10 cellular contexts compared by ENCODE assay signal in genomic region chr22:32020117-32020516, GRCh38. TPM values are rescaled to one million over a fixed set of nuclear protein-coding genes. Genes with fewer than 3 reads are reported as not detected.
A peak's percentile ranks its signal among the peaks of the same experiment; 100 is the strongest.
DNase-seq lines count a peak whose midpoint lies in the region; ATAC-seq and TF ChIP-seq lines count a peak whose summit lies in the region.
"Had no signal": no experiment of that assay in that cellular context is flagged by ENCODE, and none has a peak within 500 bp of the region (broad histone marks: within the 10 kb centered on the region; RNA-seq: fewer than 3 reads in every experiment).

No MANE protein-coding gene starts in this region.

- H3K9me3 ChIP-seq in suprapubic skin = no peaks in the 10 kb centered on the region

- H3K27me3 Mint-ChIP-seq in activated T-helper 1 cell treated with anti-CD3 and anti-CD28 coated beads, Interleukin-12 subunit alpha, Interleukin-12 subunit beta, Interleukin-2, Interleukin-4 antibody, amounts not matched to agents 30 ng/mL and 10 ng/mL and 1 ng/mL, durations not matched to agents 14 hours and 24 hours and 36 hours (ENCODE audit: insufficient read depth) = peaks cover 6% of the 10 kb centered on the region

- H3K36me3 ChIP-seq in kidney epithelial cell (ENCODE audit: control insufficient read depth, insufficient read depth, low read length) (no peaks in the 10 kb centered on the region), suprapubic skin (no peaks in the 10 kb centered on the region)

- no peaks in the 10 kb centered on the region for H3K36me3 Mint-ChIP-seq in activated T-helper 1 cell treated with anti-CD3 and anti-CD28 coated beads, Interleukin-12 subunit alpha, Interleukin-12 subunit beta, Interleukin-2, Interleukin-4 antibody, amounts not matched to agents 30 ng/mL and 10 ng/mL and 1 ng/mL, durations not matched to agents 14 hours and 24 hours and 36 hours (ENCODE audit: low read depth)

- H3K27ac ChIP-seq in suprapubic skin = no peak overlapping the region

- in situ Hi-C loops in astrocyte of the spinal cord (cut with HindIII; ENCODE audit: low sequenced_read_pairs) = no loop called here

- intact Hi-C loops in activated T-helper 1 cell treated with anti-CD3 and anti-CD28 coated beads, Interleukin-12 subunit alpha, Interleukin-12 subunit beta, Interleukin-2, Interleukin-4 antibody, amounts not matched to agents 30 ng/mL and 10 ng/mL and 1 ng/mL, durations not matched to agents 14 hours and 24 hours and 36 hours (cut with micrococcal nuclease) = no loop called here

- TF ChIP-seq POLR2A in suprapubic skin (IDR thresholded peaks at IDR 0.05) = no peak

- H3K27me3 ChIP-seq in kidney epithelial cell (ENCODE audit: control insufficient read depth, insufficient read depth, low read length) (no peaks in the 10 kb centered on the region), suprapubic skin (no peaks in the 10 kb centered on the region)

- no peak overlapping the region for H3K27ac Mint-ChIP-seq in activated T-helper 1 cell treated with anti-CD3 and anti-CD28 coated beads, Interleukin-12 subunit alpha, Interleukin-12 subunit beta, Interleukin-2, Interleukin-4 antibody, amounts not matched to agents 30 ng/mL and 10 ng/mL and 1 ng/mL, durations not matched to agents 14 hours and 24 hours and 36 hours

- peaks cover 10% of the 10 kb centered on the region for H3K4me1 Mint-ChIP-seq in activated T-helper 1 cell treated with anti-CD3 and anti-CD28 coated beads, Interleukin-12 subunit alpha, Interleukin-12 subunit beta, Interleukin-2, Interleukin-4 antibody, amounts not matched to agents 30 ng/mL and 10 ng/mL and 1 ng/mL, durations not matched to agents 14 hours and 24 hours and 36 hours (ENCODE audit: low read depth)

- H3K4me1 ChIP-seq in suprapubic skin = no peaks in the 10 kb centered on the region

- no peak for ATAC-seq in HG02642 (IDR thresholded peaks at IDR 0.05; ENCODE audit: poor library complexity, unreplicated experiment)
- ATAC-seq: GM12878 had no signal

- DNase-seq in AG08396 (ENCODE audit: low spot score) = peak; percentile 51
- peak; percentile 95 for DNase-seq in LHCN-M2 (ENCODE audit: low read depth)
- peak; percentile 82 for DNase-seq in astrocyte of the spinal cord (ENCODE audit: low read depth, low spot score)
- DNase-seq in kidney epithelial cell (ENCODE audit: low read depth) = peak; percentile 94
- DNase-seq in suprapubic skin (ENCODE audit: low spot score in 2 of 2) = no peak
- no peak for DNase-seq in activated effector memory CD4-positive, alpha-beta T cell treated with anti-CD3 and anti-CD28 coated beads, Interleukin-2, amount 50 U/mL, for 16 hours
- no peak for DNase-seq in activated T-helper 1 cell treated with anti-CD3 and anti-CD28 coated beads, Interleukin-12 subunit alpha, Interleukin-12 subunit beta, Interleukin-2, Interleukin-4 antibody, amounts not matched to agents 30 ng/mL and 10 ng/mL and 1 ng/mL, durations not matched to agents 14 hours and 24 hours and 36 hours (ENCODE audit: low spot score)
- DNase-seq: NCI-H1436 had no signal

- no peak for TF ChIP-seq EP300 in suprapubic skin (IDR thresholded peaks at IDR 0.05)

- peaks cover 9% of the 10 kb centered on the region for H3K9me3 Mint-ChIP-seq in activated T-helper 1 cell treated with anti-CD3 and anti-CD28 coated beads, Interleukin-12 subunit alpha, Interleukin-12 subunit beta, Interleukin-2, Interleukin-4 antibody, amounts not matched to agents 30 ng/mL and 10 ng/mL and 1 ng/mL, durations not matched to agents 14 hours and 24 hours and 36 hours

- H3K4me3 Mint-ChIP-seq in activated T-helper 1 cell treated with anti-CD3 and anti-CD28 coated beads, Interleukin-12 subunit alpha, Interleukin-12 subunit beta, Interleukin-2, Interleukin-4 antibody, amounts not matched to agents 30 ng/mL and 10 ng/mL and 1 ng/mL, durations not matched to agents 14 hours and 24 hours and 36 hours = no peak overlapping the region

- H3K4me3 ChIP-seq in astrocyte of the spinal cord (ENCODE audit: low read depth, low read length) (no peak overlapping the region), kidney epithelial cell (ENCODE audit: low read depth, low read length) (no peak overlapping the region), suprapubic skin (no peak overlapping the region)
- H3K4me3 ChIP-seq: GM12878 had no signal

- TF ChIP-seq CTCF in astrocyte of the spinal cord (IDR thresholded peaks at IDR 0.05; ENCODE audit: low read depth, low read length) (no peak), kidney epithelial cell (IDR thresholded peaks at IDR 0.05; ENCODE audit: insufficient read depth, low read length, poor library complexity, severe bottlenecking) (no peak), suprapubic skin (IDR thresholded peaks at IDR 0.05) (no peak)

RNA-seq across cellular contexts. Expression of gene SLC5A1, which starts 22.9 kb away (rescaled TPM):
- total RNA-seq in LHCN-M2 (2014; rRNA removed) (not detected in 2 replicates), kidney epithelial cell (0.38 and 0.55 TPM in 2 replicates), suprapubic skin (10 to 100 TPM; 11.1 to 31.3 (median 22.3) TPM)
- not detected for polyA plus RNA-seq in LHCN-M2 (2012)
- total RNA-seq in activated T-helper 1 cell treated with anti-CD3 and anti-CD28 coated beads, Interleukin-12 subunit alpha, Interleukin-12 subunit beta, Interleukin-2, Interleukin-4 antibody, amounts not matched to agents 30 ng/mL and 10 ng/mL and 1 ng/mL, durations not matched to agents 14 hours and 24 hours and 36 hours = not detected in 2 replicates
- total RNA-seq: GM12878 had no signal

Comparison
In these comparisons a context has a peak if more than half of its experiments do, and no peak if none do; other contexts are left out.
1. DNase-seq: peak in AG08396 (single experiment), LHCN-M2 (single experiment), astrocyte of the spinal cord (single experiment) and kidney epithelial cell (single experiment); none in suprapubic skin (0 of 2), activated effector memory CD4-positive, alpha-beta T cell treated with anti-CD3 and anti-CD28 coated beads, Interleukin-2, amount 50 U/mL, for 16 hours (single experiment) and activated T-helper 1 cell treated with anti-CD3 and anti-CD28 coated beads, Interleukin-12 subunit alpha, Interleukin-12 subunit beta, Interleukin-2, Interleukin-4 antibody, amounts not matched to agents 30 ng/mL and 10 ng/mL and 1 ng/mL, durations not matched to agents 14 hours and 24 hours and 36 hours (single experiment).